ENCODE assay signal across 26 cellular contexts in genomic region chr16:76464973-76465620, GRCh38.
"Had no signal": no experiment of that assay in that cellular context is flagged by ENCODE, and none has a peak within 500 bp of the region (broad histone marks: within the 10 kb centered on the region; RNA-seq: fewer than 3 reads in every experiment).

No MANE protein-coding gene starts in this region.

- H3K4me1 Mint-ChIP-seq: naive B cell; natural killer cell; nephron progenitor cell; stimulated activated effector memory CD8-positive, alpha-beta T cell treated with anti-CD3 and anti-CD28 coated beads, Interleukin-12 subunit alpha, Interleukin-12 subunit beta, amount 100 ng/mL, for 72 hours had no signal

- ATAC-seq: natural killer cell; right cardiac atrium; stimulated activated effector memory CD8-positive, alpha-beta T cell treated with anti-CD3 and anti-CD28 coated beads, Interleukin-12 subunit alpha, Interleukin-12 subunit beta, amount 100 ng/mL, for 72 hours; upper lobe of right lung had no signal

- H3K27me3 ChIP-seq: hepatocyte, ovary, sigmoid colon, spleen, suprapubic skin, tibial artery, upper lobe of right lung had no signal

- H3K9me3 Mint-ChIP-seq: mesothelial cell of epicardium; nephron progenitor cell; stimulated activated effector memory CD8-positive, alpha-beta T cell treated with anti-CD3 and anti-CD28 coated beads, Interleukin-12 subunit alpha, Interleukin-12 subunit beta, amount 100 ng/mL, for 72 hours; stimulated activated naive CD8-positive, alpha-beta T cell treated with anti-CD3 and anti-CD28 coated beads, Interleukin-15, Interleukin-2, amounts not matched to agents 100 ng/mL and 50 ng/mL, for 24 hours had no signal

- H3K36me3 Mint-ChIP-seq: mesothelial cell of epicardium; naive B cell; natural killer cell; stimulated activated effector memory CD8-positive, alpha-beta T cell treated with anti-CD3 and anti-CD28 coated beads, Interleukin-12 subunit alpha, Interleukin-12 subunit beta, amount 100 ng/mL, for 72 hours had no signal

- DNase-seq: islet precursor cell; left ventricle myocardium inferior; mesendoderm; naive B cell; natural killer cell; nephron progenitor cell; ovary; retina; right cardiac atrium; sigmoid colon; small intestine; spleen; stimulated activated CD4-positive, alpha-beta T cell treated with anti-CD3 and anti-CD28 coated beads, Interleukin-4, amount 100 ng/mL, for 24 hours; stimulated activated naive CD4-positive, alpha-beta T cell; tibial artery; trophoblast cell; upper lobe of right lung had no signal

- H3K27ac Mint-ChIP-seq: mesothelial cell of epicardium; naive B cell; natural killer cell; nephron progenitor cell; progenitor cell of endocrine pancreas; stimulated activated effector memory CD8-positive, alpha-beta T cell treated with anti-CD3 and anti-CD28 coated beads, Interleukin-12 subunit alpha, Interleukin-12 subunit beta, amount 100 ng/mL, for 72 hours; stimulated activated naive CD8-positive, alpha-beta T cell treated with anti-CD3 and anti-CD28 coated beads, Interleukin-15, Interleukin-2, amounts not matched to agents 100 ng/mL and 50 ng/mL, for 24 hours had no signal

- H3K4me1 ChIP-seq: left ventricle myocardium inferior, sigmoid colon, spleen, suprapubic skin, tibial artery, upper lobe of right lung had no signal

- H3K4me3 Mint-ChIP-seq: mesothelial cell of epicardium; naive B cell; natural killer cell; nephron progenitor cell; stimulated activated effector memory CD8-positive, alpha-beta T cell treated with anti-CD3 and anti-CD28 coated beads, Interleukin-12 subunit alpha, Interleukin-12 subunit beta, amount 100 ng/mL, for 72 hours; stimulated activated naive CD8-positive, alpha-beta T cell treated with anti-CD3 and anti-CD28 coated beads, Interleukin-15, Interleukin-2, amounts not matched to agents 100 ng/mL and 50 ng/mL, for 24 hours had no signal

- H3K36me3 ChIP-seq: left ventricle myocardium inferior, ovary, sigmoid colon, spleen, suprapubic skin, thoracic aorta, tibial artery, upper lobe of right lung had no signal

- H3K4me3 ChIP-seq: hepatocyte, left ventricle myocardium inferior, lung, ovary, sigmoid colon, spleen, suprapubic skin, thoracic aorta, tibial artery, upper lobe of right lung had no signal

- H3K27ac ChIP-seq: hepatocyte, left ventricle myocardium inferior, ovary, sigmoid colon, spleen, suprapubic skin, thoracic aorta, tibial artery, upper lobe of right lung had no signal

- H3K9me3 ChIP-seq: left ventricle myocardium inferior, ovary, sigmoid colon, spleen, suprapubic skin, thoracic aorta, tibial artery, upper lobe of right lung had no signal

- H3K27me3 Mint-ChIP-seq: progenitor cell of endocrine pancreas; stimulated activated naive CD8-positive, alpha-beta T cell treated with anti-CD3 and anti-CD28 coated beads, Interleukin-15, Interleukin-2, amounts not matched to agents 100 ng/mL and 50 ng/mL, for 24 hours had no signal

- FAIRE-seq: small intestine, urothelium cell line had no signal
